Comparison of ENCODE assay signal across 15 cellular contexts in the genomic region with DNA sequence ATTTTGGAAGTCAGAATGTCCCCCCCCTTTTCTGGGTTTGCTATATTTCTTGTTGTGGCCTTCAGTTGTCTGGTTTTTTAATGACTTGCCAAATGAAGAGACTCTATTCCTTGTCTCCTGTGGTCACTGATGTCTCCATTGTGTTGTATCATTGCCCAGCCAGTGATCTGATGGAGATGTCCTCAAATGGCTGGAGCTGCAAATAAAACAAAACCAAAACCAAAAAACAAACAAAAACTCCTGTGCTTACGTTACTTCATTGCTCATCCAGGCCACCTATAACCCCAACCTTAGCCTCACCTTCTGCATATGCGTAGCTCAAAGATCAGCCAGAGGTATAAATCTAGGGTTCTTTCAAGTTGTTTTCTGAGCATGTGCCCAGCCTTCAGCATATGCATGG.
"Had no signal": no experiment of that assay in that cellular context is flagged by ENCODE, and none has a peak within 500 bp of the region (broad histone marks: within the 10 kb centered on the region; RNA-seq: fewer than 3 reads in every experiment).

No MANE protein-coding gene starts in this region.

- H3K27me3 Mint-ChIP-seq: activated CD4-positive, alpha-beta T cell treated with anti-CD3 and anti-CD28 coated beads for 36 hours; activated naive CD8-positive, alpha-beta T cell treated with anti-CD3 and anti-CD28 coated beads, Interleukin-2, amount 10 ng/mL, durations not matched to agents 7 days and 5 days; stimulated activated naive CD8-positive, alpha-beta T cell treated with anti-CD3 and anti-CD28 coated beads, Interleukin-15, amount 100 ng/mL, for 72 hours had no signal

- H3K27ac Mint-ChIP-seq: activated naive CD8-positive, alpha-beta T cell treated with anti-CD3 and anti-CD28 coated beads, Interleukin-2, amount 10 ng/mL, durations not matched to agents 7 days and 5 days had no signal

- H3K4me3 ChIP-seq: breast epithelium, lower lobe of right lung, prostate gland, testis had no signal

- H3K4me3 Mint-ChIP-seq: activated CD4-positive, alpha-beta T cell treated with anti-CD3 and anti-CD28 coated beads for 36 hours; activated naive CD8-positive, alpha-beta T cell treated with anti-CD3 and anti-CD28 coated beads, Interleukin-2, amount 10 ng/mL, durations not matched to agents 7 days and 5 days had no signal

- H3K27ac ChIP-seq: breast epithelium, lower lobe of right lung, prostate gland, testis had no signal

- DNase-seq: activated CD4-positive, alpha-beta T cell treated with anti-CD3 and anti-CD28 coated beads for 36 hours; activated effector memory CD4-positive, alpha-beta T cell treated with anti-CD3 and anti-CD28 coated beads, Interleukin-2, amount 50 U/mL, for 16 hours; activated naive CD8-positive, alpha-beta T cell treated with anti-CD3 and anti-CD28 coated beads, Interleukin-2, amount 10 ng/mL, durations not matched to agents 7 days and 5 days; aorta; hypothalamus; lower lobe of right lung; midbrain; occipital lobe; stimulated activated naive CD8-positive, alpha-beta T cell treated with anti-CD3 and anti-CD28 coated beads, Interleukin-15, amount 100 ng/mL, for 72 hours; T1000; testis had no signal

- H3K36me3 ChIP-seq: breast epithelium, prostate gland had no signal

- ATAC-seq: activated CD4-positive, alpha-beta T cell treated with anti-CD3 and anti-CD28 coated beads for 36 hours; esophagus mucosa; lower lobe of right lung; sciatic nerve; stimulated activated naive CD8-positive, alpha-beta T cell treated with anti-CD3 and anti-CD28 coated beads, Interleukin-15, amount 100 ng/mL, for 72 hours had no signal

- H3K9me3 ChIP-seq: prostate gland, testis had no signal

- H3K27me3 ChIP-seq: breast epithelium, testis had no signal
